In the genomic region with DNA sequence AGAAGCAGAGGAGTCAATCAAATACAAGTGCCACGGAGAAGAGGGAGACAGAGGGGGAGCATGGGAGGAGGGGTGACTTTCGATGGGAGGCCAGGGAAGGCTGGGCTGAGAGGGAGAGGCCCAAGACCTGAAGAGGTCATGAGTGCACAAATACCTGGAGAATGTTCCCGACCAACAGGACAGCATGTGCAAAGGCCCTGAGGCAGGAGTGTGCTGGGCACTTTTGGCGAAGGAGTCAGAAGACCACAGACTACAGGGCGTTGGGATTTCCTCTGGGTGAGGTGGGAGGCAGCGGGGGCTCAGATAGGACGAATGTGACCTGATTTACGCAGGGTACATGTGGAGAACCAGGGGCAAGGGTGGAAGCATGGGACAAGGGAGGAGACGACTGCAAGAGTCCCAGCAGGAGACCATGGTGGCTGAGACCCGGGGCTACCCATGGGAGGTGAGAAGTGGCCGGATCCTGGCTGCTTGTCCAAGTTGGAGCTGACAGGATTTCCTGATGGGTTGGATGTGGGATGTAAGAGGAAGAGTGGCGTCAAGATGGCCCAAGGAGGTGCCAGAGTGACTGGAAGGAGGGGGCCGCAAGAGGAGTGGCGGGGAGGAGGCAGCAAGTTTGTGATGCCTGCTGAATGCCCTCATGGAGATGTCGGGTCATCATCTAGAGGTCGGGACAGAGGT, we compare ENCODE assay signal across 1 cellular context.
A peak's percentile ranks its signal among the peaks of the same experiment; 100 is the strongest.
TF ChIP-seq lines count a peak whose summit lies in the region.

No MANE protein-coding gene starts in this region.

TF ChIP-seq in H1, 55 proteins besides CTCF, POLR2A, EP300 and RAD21:
- TF ChIP-seq EGR1 (IDR thresholded peaks at IDR 0.05; ENCODE audit: borderline replicate concordance, low read depth, low read length) (no peak), GTF2F1 (IDR thresholded peaks at IDR 0.05; ENCODE audit: borderline replicate concordance, low read depth, low read length) (no peak), HDAC6 (IDR thresholded peaks at IDR 0.05; ENCODE audit: low read depth, low read length) (no peak), KDM1A (IDR thresholded peaks at IDR 0.05; ENCODE audit: borderline replicate concordance, low read length) (peak; percentile 13; the same call in 1 of the 2 replicates), HDAC2 (IDR thresholded peaks at IDR 0.05; ENCODE audit: borderline replicate concordance in 1 of 2, low read depth in 2 of 2, low read length in 2 of 2) (no peak), SIX5 (IDR thresholded peaks at IDR 0.05; ENCODE audit: low read depth, low read length) (no peak)
- TF ChIP-seq, protein P1, sequence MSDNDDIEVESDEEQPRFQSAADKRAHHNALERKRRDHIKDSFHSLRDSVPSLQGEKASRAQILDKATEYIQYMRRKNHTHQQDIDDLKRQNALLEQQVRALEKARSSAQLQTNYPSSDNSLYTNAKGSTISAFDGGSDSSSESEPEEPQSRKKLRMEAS (IDR thresholded peaks at IDR 0.05), result no peak
